In the genomic region with DNA sequence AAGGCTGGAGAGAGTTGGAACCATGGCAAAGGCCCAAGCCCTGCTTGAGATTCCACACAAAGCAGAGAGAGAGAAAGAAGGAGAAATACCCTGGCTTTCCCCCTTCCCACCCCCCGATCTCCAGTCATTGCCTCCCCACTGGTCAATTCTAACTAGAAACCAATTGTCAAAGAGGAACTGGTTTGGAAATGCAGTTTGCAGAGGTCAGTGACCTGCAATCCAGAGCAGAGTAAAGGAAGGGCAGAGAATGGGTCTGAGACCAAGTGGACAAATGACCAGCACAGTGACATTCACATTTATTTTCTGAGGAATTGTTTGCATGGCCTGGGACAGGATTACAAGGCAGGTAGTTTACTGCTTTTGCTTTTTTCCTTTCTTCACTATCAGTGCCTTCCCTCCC, we compare ENCODE assay signal across 17 cellular contexts. TPM values are rescaled to one million over a fixed set of nuclear protein-coding genes. Genes with fewer than 3 reads are reported as not detected.
"Had no signal": no experiment of that assay in that cellular context is flagged by ENCODE, and none has a peak within 500 bp of the region (broad histone marks: within the 10 kb centered on the region; RNA-seq: fewer than 3 reads in every experiment).

No MANE protein-coding gene starts in this region.

- DNase-seq: activated CD4-positive, alpha-beta T cell treated with anti-CD3 and anti-CD28 coated beads, Interleukin-2, amount 50 U/mL, for 4 hours; activated CD8-positive, alpha-beta memory T cell treated with anti-CD3 and anti-CD28 coated beads, Interleukin-2, amount 10 ng/mL, durations not matched to agents 7 days and 5 days; activated effector memory CD4-positive, alpha-beta T cell treated with Interleukin-2 at 50 U/mL for 16 hours; activated T-cell treated with anti-CD3 and anti-CD28 coated beads, Interleukin-2, amount 50 U/mL, for 24 hours; foreskin melanocyte; heart left ventricle; left ventricle myocardium inferior; mesenchymal stem cell; posterior cingulate gyrus; small intestine had no signal

- H3K36me3 ChIP-seq: heart left ventricle, left ventricle myocardium inferior, right atrium auricular region, tibial nerve had no signal

- H3K36me3 Mint-ChIP-seq: activated CD8-positive, alpha-beta memory T cell treated with anti-CD3 and anti-CD28 coated beads, Interleukin-2, amount 10 ng/mL, durations not matched to agents 7 days and 5 days; activated naive CD4-positive, alpha-beta T cell treated with anti-CD3 and anti-CD28 coated beads, Interleukin-2, amount 50 U/mL, for 24 hours; stimulated activated effector memory CD8-positive, alpha-beta T cell treated with anti-CD3 and anti-CD28 coated beads, Interleukin-12 subunit alpha, Interleukin-12 subunit beta, amount 100 ng/mL, for 72 hours had no signal

- H3K4me1 Mint-ChIP-seq: activated CD8-positive, alpha-beta memory T cell treated with anti-CD3 and anti-CD28 coated beads, Interleukin-2, amount 10 ng/mL, durations not matched to agents 7 days and 5 days; activated naive CD4-positive, alpha-beta T cell treated with anti-CD3 and anti-CD28 coated beads, Interleukin-2, amount 50 U/mL, for 24 hours; stimulated activated effector memory CD8-positive, alpha-beta T cell treated with anti-CD3 and anti-CD28 coated beads, Interleukin-12 subunit alpha, Interleukin-12 subunit beta, amount 100 ng/mL, for 72 hours had no signal

- H3K27ac Mint-ChIP-seq: activated CD8-positive, alpha-beta memory T cell treated with anti-CD3 and anti-CD28 coated beads, Interleukin-2, amount 10 ng/mL, durations not matched to agents 7 days and 5 days; activated T-cell treated with anti-CD3 and anti-CD28 coated beads, Interleukin-2, amount 50 U/mL, for 24 hours; stimulated activated effector memory CD8-positive, alpha-beta T cell treated with anti-CD3 and anti-CD28 coated beads, Interleukin-12 subunit alpha, Interleukin-12 subunit beta, amount 100 ng/mL, for 72 hours had no signal

- H3K4me1 ChIP-seq: left ventricle myocardium inferior, right atrium auricular region had no signal

- H3K9me3 Mint-ChIP-seq: activated naive CD4-positive, alpha-beta T cell treated with anti-CD3 and anti-CD28 coated beads, Interleukin-2, amount 50 U/mL, for 24 hours; activated T-cell treated with anti-CD3 and anti-CD28 coated beads, Interleukin-2, amount 50 U/mL, for 24 hours; stimulated activated effector memory CD8-positive, alpha-beta T cell treated with anti-CD3 and anti-CD28 coated beads, Interleukin-12 subunit alpha, Interleukin-12 subunit beta, amount 100 ng/mL, for 72 hours had no signal

- FAIRE-seq: islet of Langerhans, small intestine had no signal

- H3K27ac ChIP-seq: heart left ventricle, left ventricle myocardium inferior, right atrium auricular region, tibial nerve had no signal

- ATAC-seq: activated CD4-positive, CD25-positive, alpha-beta regulatory T cell treated with anti-CD3 and anti-CD28 coated beads, Interleukin-2, amount 50 U/mL, for 24 hours; activated CD8-positive, alpha-beta memory T cell treated with anti-CD3 and anti-CD28 coated beads, Interleukin-2, amount 10 ng/mL, durations not matched to agents 7 days and 5 days; heart left ventricle; stimulated activated effector memory CD8-positive, alpha-beta T cell treated with anti-CD3 and anti-CD28 coated beads, Interleukin-12 subunit alpha, Interleukin-12 subunit beta, amount 100 ng/mL, for 72 hours had no signal

- H3K4me3 Mint-ChIP-seq: activated CD8-positive, alpha-beta memory T cell treated with anti-CD3 and anti-CD28 coated beads, Interleukin-2, amount 10 ng/mL, durations not matched to agents 7 days and 5 days; activated naive CD4-positive, alpha-beta T cell treated with anti-CD3 and anti-CD28 coated beads, Interleukin-2, amount 50 U/mL, for 24 hours; activated T-cell treated with anti-CD3 and anti-CD28 coated beads, Interleukin-2, amount 50 U/mL, for 24 hours; stimulated activated effector memory CD8-positive, alpha-beta T cell treated with anti-CD3 and anti-CD28 coated beads, Interleukin-12 subunit alpha, Interleukin-12 subunit beta, amount 100 ng/mL, for 72 hours had no signal

- H3K27me3 Mint-ChIP-seq: activated naive CD4-positive, alpha-beta T cell treated with anti-CD3 and anti-CD28 coated beads, Interleukin-2, amount 50 U/mL, for 24 hours had no signal

- H3K27me3 ChIP-seq: right atrium auricular region, tibial nerve had no signal

- H3K9me3 ChIP-seq: heart left ventricle, left ventricle myocardium inferior, right atrium auricular region had no signal

- H3K4me3 ChIP-seq: heart left ventricle, left ventricle myocardium inferior, right atrium auricular region, tibial nerve had no signal

RNA-seq across cellular contexts. Expression of gene SPZ1, which starts 50.6 kb away (rescaled TPM):
- total RNA-seq: activated CD8-positive, alpha-beta memory T cell treated with anti-CD3 and anti-CD28 coated beads, Interleukin-2, amount 10 ng/mL, durations not matched to agents 7 days and 5 days; heart left ventricle; left ventricle myocardium inferior; right atrium auricular region; tibial nerve had no signal
- polyA plus RNA-seq: heart left ventricle, neural cell, small intestine had no signal
